Comparison of ENCODE assay signal across 17 cellular contexts in genomic region chr20:45761966-45762365, GRCh38. TPM values are rescaled to one million over a fixed set of nuclear protein-coding genes. Genes with fewer than 3 reads are reported as not detected.
"Had no signal": no experiment of that assay in that cellular context is flagged by ENCODE, and none has a peak within 500 bp of the region (broad histone marks: within the 10 kb centered on the region; RNA-seq: fewer than 3 reads in every experiment).

No MANE protein-coding gene starts in this region.

RNA-seq across cellular contexts. Expression of gene WFDC3, which starts 29.7 kb away (rescaled TPM):
- total RNA-seq: naive thymus-derived CD4-positive, alpha-beta T cell; natural killer cell; occipital lobe; osteoblast; pulmonary artery endothelial cell; smooth muscle cell; spleen had no signal

RNA-seq across cellular contexts. Expression of gene SPINT4, which starts 39.8 kb away (rescaled TPM):
- total RNA-seq: naive thymus-derived CD4-positive, alpha-beta T cell; natural killer cell; occipital lobe; osteoblast; pancreas; posterior vena cava; prostate gland; pulmonary artery endothelial cell; right atrium auricular region; sciatic nerve; smooth muscle cell; spleen; suprapubic skin; testis; transverse colon; urinary bladder; uterus had no signal

RNA-seq across cellular contexts. Expression of gene WFDC10B, which starts 57.1 kb away (rescaled TPM):
- total RNA-seq: naive thymus-derived CD4-positive, alpha-beta T cell; natural killer cell; occipital lobe; osteoblast; pancreas; prostate gland; pulmonary artery endothelial cell; right atrium auricular region; sciatic nerve; smooth muscle cell; spleen; suprapubic skin; urinary bladder; uterus had no signal
